ENCODE assay signal across 12 cellular contexts in genomic region chr16:86383488-86384262, GRCh38.
DNase-seq lines count a peak whose midpoint lies in the region; ATAC-seq, FAIRE-seq and TF ChIP-seq lines count a peak whose summit lies in the region.
"Had no signal": no experiment of that assay in that cellular context is flagged by ENCODE, and none has a peak within 500 bp of the region (broad histone marks: within the 10 kb centered on the region; RNA-seq: fewer than 3 reads in every experiment).

No MANE protein-coding gene starts in this region.

- H3K27me3 ChIP-seq in Karpas-422 (ENCODE audit: low read length) (no peaks in the 10 kb centered on the region), body of pancreas (no peaks in the 10 kb centered on the region), HepG2 (ENCODE audit: control insufficient read depth in 1 of 2, insufficient read depth in 2 of 2, low read length in 2 of 2) (peaks cover 4 to 80% of the 10 kb centered on the region in 2 experiments; a peak in 4 of 5 replicates), BE2C (no peaks in the 10 kb centered on the region)

- no peak overlapping the region for H3K4me3 ChIP-seq in AG10803 (ENCODE audit: low read length)
- no peak overlapping the region for H3K4me3 ChIP-seq in Karpas-422 (ENCODE audit: low read length)
- no peak overlapping the region for H3K4me3 ChIP-seq in body of pancreas
- H3K4me3 ChIP-seq in HepG2 (replicated peaks in 1 of 3; ENCODE audit: insufficient read depth in 1 of 3, low read depth in 2 of 3, low read length in 3 of 3): no peak overlapping the region
- H3K4me3 ChIP-seq in BE2C (ENCODE audit: low read depth, low read length): no peak overlapping the region

- H2AFZ ChIP-seq in Karpas-422 (ENCODE audit: low read length) (no peak overlapping the region), HepG2 (ENCODE audit: low read length) (no peak overlapping the region)

- TF ChIP-seq CTCF in AG10803 (conservative IDR thresholded peaks at IDR 0.05; ENCODE audit: low read length): no peak
- TF ChIP-seq CTCF in body of pancreas (IDR thresholded peaks at IDR 0.05): no peak
- TF ChIP-seq CTCF in HepG2 (CRISPR knock-in tag; IDR thresholded peaks at IDR 0.05): no peak
- no peak for TF ChIP-seq CTCF in BE2C (IDR thresholded peaks at IDR 0.05; ENCODE audit: low read depth, low read length)

- H3K4me1 ChIP-seq in Karpas-422 (ENCODE audit: low read length): no peaks in the 10 kb centered on the region
- H3K4me1 ChIP-seq in body of pancreas: no peaks in the 10 kb centered on the region
- H3K4me1 ChIP-seq in HepG2 (ENCODE audit: insufficient read depth, low read length): no peaks in the 10 kb centered on the region
- no peaks in the 10 kb centered on the region for H3K4me1 ChIP-seq in BE2C

- no peaks in the 10 kb centered on the region for H3K9me3 Mint-ChIP-seq in activated naive CD8-positive, alpha-beta T cell treated with anti-CD3 and anti-CD28 coated beads, Interleukin-2, amount 50 U/mL, for 24 hours

- peak; percentile 40 for ATAC-seq in body of pancreas
- ATAC-seq in HepG2: no peak
- ATAC-seq in GM19035 (IDR thresholded peaks at IDR 0.05; ENCODE audit: unreplicated experiment): no peak
- no peak for ATAC-seq in activated naive CD8-positive, alpha-beta T cell treated with anti-CD3 and anti-CD28 coated beads, Interleukin-2, amount 50 U/mL, for 24 hours
- ATAC-seq: WTC11 had no signal

- BruUV-seq in HepG2 (replicated peaks; lab: Mats Ljungman, UMichigan): no TSS peak

- intact Hi-C loops in body of pancreas (cut with DNase I): no loop called here
- intact Hi-C loops in HepG2 (cut with micrococcal nuclease; ENCODE audit: unreplicated experiment): no loop called here

- H3K9ac ChIP-seq in Karpas-422 (ENCODE audit: low read length) (no peak overlapping the region), HepG2 (ENCODE audit: insufficient read depth, low read depth, low read length) (no peak overlapping the region)

- 30 to 36% methylated on average over 7 of the region's 7 CpGs for WGBS in body of pancreas, 2 donors
- WGBS in HepG2 (ENCODE audit: low lambda C conversion rate): 2% methylated on average over 7 of the region's 7 CpGs

- H3K27me3 Mint-ChIP-seq in activated naive CD8-positive, alpha-beta T cell treated with anti-CD3 and anti-CD28 coated beads, Interleukin-2, amount 50 U/mL, for 24 hours: peaks cover 18% of the 10 kb centered on the region

- H3K36me3 ChIP-seq in Karpas-422 (ENCODE audit: insufficient read depth, low read length) (no peaks in the 10 kb centered on the region), body of pancreas (replicated peaks in 1 of 2; ENCODE audit: insufficient read depth in 1 of 2, low read depth in 2 of 2) (no peaks in the 10 kb centered on the region), HepG2 (replicated peaks in 1 of 2; ENCODE audit: control insufficient read depth in 1 of 2, insufficient read depth in 2 of 2, low read length in 2 of 2) (no peaks in the 10 kb centered on the region), BE2C (no peaks in the 10 kb centered on the region)

- POLR2A ChIA-PET in HepG2 (lab: Yijun Ruan, JAX): no interaction called here

- H3K9me2 ChIP-seq in Karpas-422 (replicated peaks; ENCODE audit: insufficient read depth, low read length): no peaks in the 10 kb centered on the region

- TF ChIP-seq POLR2A in body of pancreas (IDR thresholded peaks at IDR 0.05) (no peak), HepG2 (IDR thresholded peaks at IDR 0.05; ENCODE audit: insufficient read depth in 1 of 2, low read depth in 2 of 2, low read length in 2 of 2) (no peak)

- H4K20me1 ChIP-seq in Karpas-422 (ENCODE audit: insufficient read depth, low read depth, low read length): no peaks in the 10 kb centered on the region
- no peaks in the 10 kb centered on the region; the same call in 1 of the 2 replicates for H4K20me1 ChIP-seq in HepG2 (ENCODE audit: insufficient read depth, low read length)

- TF ChIP-seq RAD21 in HepG2 (CRISPR knock-in tag; IDR thresholded peaks at IDR 0.05): no peak

- no peak overlapping the region for H3K27ac Mint-ChIP-seq in activated naive CD8-positive, alpha-beta T cell treated with anti-CD3 and anti-CD28 coated beads, Interleukin-2, amount 50 U/mL, for 24 hours
- H3K27ac Mint-ChIP-seq: WTC11 had no signal

- no peaks in the 10 kb centered on the region for H3K36me3 Mint-ChIP-seq in activated naive CD8-positive, alpha-beta T cell treated with anti-CD3 and anti-CD28 coated beads, Interleukin-2, amount 50 U/mL, for 24 hours (ENCODE audit: low read depth)
- H3K36me3 Mint-ChIP-seq: WTC11 had no signal

- in situ Hi-C loops in HepG2 (cut with HindIII; ENCODE audit: extremely low pct_ligation_motif_present, low pct_unique_long_range_greater_than_20kb): no loop called here

- DNase-seq in AG10803 (ENCODE audit: low read depth) (peak; percentile 87), Karpas-422 (peak; percentile 57), body of pancreas (peak in 3 of 4 donors; percentile 14 to 40 (median 18)), HepG2 (ENCODE audit: low spot score) (no peak), ecto neural progenitor cell (ENCODE audit: low spot score) (no peak), BE2C (no peak)
- no peak for DNase-seq in activated naive CD8-positive, alpha-beta T cell treated with anti-CD3 and anti-CD28 coated beads, Interleukin-2, amount 50 U/mL, for 24 hours
- DNase-seq: activated effector memory CD4-positive, alpha-beta T cell treated with anti-CD3 and anti-CD28 coated beads, Interleukin-2, amount 50 U/mL, for 16 hours; COR-L47; NCI-H1092 had no signal

- CTCF ChIA-PET in HepG2 (lab: Yijun Ruan, JAX; ENCODE audit: low intra/inter-chr PET ratio, low total read pairs): no interaction called here

- H3K4me3 Mint-ChIP-seq in activated naive CD8-positive, alpha-beta T cell treated with anti-CD3 and anti-CD28 coated beads, Interleukin-2, amount 50 U/mL, for 24 hours: no peak overlapping the region
- H3K4me3 Mint-ChIP-seq: WTC11 had no signal

- peaks cover 2% of the 10 kb centered on the region for H3K4me1 Mint-ChIP-seq in activated naive CD8-positive, alpha-beta T cell treated with anti-CD3 and anti-CD28 coated beads, Interleukin-2, amount 50 U/mL, for 24 hours

- H3K27ac ChIP-seq in Karpas-422 (ENCODE audit: low read length): no peak overlapping the region
- H3K27ac ChIP-seq in body of pancreas: no peak overlapping the region
- H3K27ac ChIP-seq in HepG2 (ENCODE audit: extremely low read length, insufficient read depth, low read length): no peak overlapping the region

- TF ChIP-seq EP300 in HepG2 (IDR thresholded peaks at IDR 0.05; ENCODE audit: low read depth in 2 of 2, low read length in 2 of 2) (no peak), HepG2 (CRISPR knock-in tag; IDR thresholded peaks at IDR 0.05; ENCODE audit: borderline replicate concordance) (no peak)

- H3K79me2 ChIP-seq in Karpas-422 (ENCODE audit: low read length) (no peaks in the 10 kb centered on the region), HepG2 (ENCODE audit: insufficient read depth, low read length) (no peaks in the 10 kb centered on the region)

- H3K9me3 ChIP-seq in Karpas-422 (ENCODE audit: low read length) (no peaks in the 10 kb centered on the region), body of pancreas (no peaks in the 10 kb centered on the region), HepG2 (ENCODE audit: low read length) (no peaks in the 10 kb centered on the region), BE2C (no peaks in the 10 kb centered on the region; the same call in 1 of the 2 replicates)

- no peak for FAIRE-seq in HepG2 (lab: Jason Lieb, UNC)

- H3K4me2 ChIP-seq in Karpas-422 (ENCODE audit: low read depth, low read length, poor library complexity, severe bottlenecking) (no peak overlapping the region), HepG2 (ENCODE audit: low read depth, low read length) (no peak overlapping the region)

TF ChIP-seq in HepG2, 621 proteins besides CTCF, POLR2A, EP300 and RAD21:
- no peak for TF ChIP-seq HNRNPH1 (optimal IDR thresholded peaks at IDR 0.05; ENCODE audit: low read depth, low read length)
- peak; percentile 59 for TF ChIP-seq HNRNPK (IDR thresholded peaks at IDR 0.05; ENCODE audit: low read depth, low read length, poor library complexity, severe bottlenecking)

Comparison
In these comparisons a context has a peak if more than half of its experiments do, and no peak if none do; other contexts are left out.
1. DNase-seq: peak in AG10803 (single experiment), Karpas-422 (single experiment) and body of pancreas (3 of 4); none in HepG2 (single experiment), ecto neural progenitor cell (single experiment), BE2C (single experiment) and activated naive CD8-positive, alpha-beta T cell treated with anti-CD3 and anti-CD28 coated beads, Interleukin-2, amount 50 U/mL, for 24 hours (single experiment).